Comparison of ENCODE assay signal across 8 cellular contexts in genomic region chr3:128278761-128279593, GRCh38.
DNase-seq lines count a peak whose midpoint lies in the region; ATAC-seq and TF ChIP-seq lines count a peak whose summit lies in the region.

No MANE protein-coding gene starts in this region.

- no peak overlapping the region; the same call in 1 of the 2 replicates for H3K27ac ChIP-seq in HEK293 (ENCODE audit: extremely low read depth, low read depth, low read length)
- H3K27ac ChIP-seq in stomach, result peak overlapping the region in 3 of 5 donors; percentile 9 to 34 (median 15)

- H3K4me1 ChIP-seq in HEK293 (ENCODE audit: control insufficient read depth, insufficient read depth, low read length) (peaks cover 11% of the 10 kb centered on the region), stomach (peaks cover 8 to 65% (median 33%) of the 10 kb centered on the region in 4 donors)

- H3K36me3 ChIP-seq in HEK293 (ENCODE audit: control insufficient read depth in 2 of 2, insufficient read depth in 1 of 2, low read length in 2 of 2) (peaks cover 0 to 13% of the 10 kb centered on the region in 2 experiments; a peak in 1 of 3 replicates), stomach (peaks cover 0 to 13% (median 2%) of the 10 kb centered on the region in 4 donors)

- 33 to 37% (median 33%) methylated on average over 15 to 17 of the region's 17 CpGs for WGBS in stomach, 5 donors

- CTCF ChIA-PET in HEK293 (lab: Yijun Ruan, JAX), result interaction anchor here (0.5 to 0.7 kb wide), 2 partner anchors 16 to 163 kb away, joined by 3 read pairs; no protein-coding TSS in a partner anchor

- H3K9me3 Mint-ChIP-seq in brain, result no peaks in the 10 kb centered on the region

- peak overlapping the region in 4 of 5 experiments; percentile 23 to 54 (median 52) for H3K4me3 Mint-ChIP-seq in brain

- H3K27ac Mint-ChIP-seq in brain, result peak overlapping the region in 4 of 5 experiments; percentile 32 to 92 (median 86)

- TF ChIP-seq EP300 in stomach (IDR thresholded peaks at IDR 0.05), result no peak

- no peak overlapping the region for H3K4me3 ChIP-seq in HEK293 (ENCODE audit: low read depth, low read length)
- peak overlapping the region in 1 of 4 donors; percentile 3 for H3K4me3 ChIP-seq in stomach

- H3K9me3 ChIP-seq in HEK293 (ENCODE audit: control insufficient read depth, insufficient read depth, low read depth, low read length), result no peaks in the 10 kb centered on the region
- H3K9me3 ChIP-seq in stomach, result no peaks in the 10 kb centered on the region

- peak; percentile 54 for DNase-seq in iPS-NIHi11 (ENCODE audit: low spot score)
- peak; percentile 62 for DNase-seq in stomach
- DNase-seq in activated T-cell treated with anti-CD3 and anti-CD28 coated beads for 4 hours, result no peak
- DNase-seq in SIG-M5 (lab: John Stamatoyannopoulos, UW), result no peak

- TF ChIP-seq CTCF in HEK293 (tag by site-specific recombination; IDR thresholded peaks at IDR 0.05) (peak; percentile 69), brain (conservative IDR thresholded peaks at IDR 0.05) (peak in 1 of 2 experiments; percentile 28), stomach (IDR thresholded peaks at IDR 0.05) (no peak)

- ATAC-seq in GM19328 (IDR thresholded peaks at IDR 0.05; ENCODE audit: unreplicated experiment) (no peak), esophagus mucosa (no peak)

- H3K27me3 ChIP-seq in stomach, result no peaks in the 10 kb centered on the region

- H3K4me1 Mint-ChIP-seq in brain, result peaks cover 75% of the 10 kb centered on the region

- peaks cover 2% of the 10 kb centered on the region for H3K36me3 Mint-ChIP-seq in brain

- TF ChIP-seq POLR2A in stomach (IDR thresholded peaks at IDR 0.05), result no peak

- intact Hi-C loops in stomach (cut with DNase I; ENCODE audit: low total_unique reads), result no loop called here

- POLR2A ChIA-PET in HEK293 (lab: Yijun Ruan, JAX), result no interaction called here

- H3K27me3 Mint-ChIP-seq in brain, result no peaks in the 10 kb centered on the region

TF ChIP-seq in HEK293, 187 proteins besides CTCF, POLR2A, EP300 and RAD21:
- TF ChIP-seq ZNF292 (tag by site-specific recombination; IDR thresholded peaks at IDR 0.05; ENCODE audit: borderline replicate concordance, low read depth) (no peak), ZNF341 (tag by site-specific recombination; IDR thresholded peaks at IDR 0.05; ENCODE audit: low read depth) (peak; percentile 48; the same call in 1 of the 2 replicates), WT1 (tag by site-specific recombination; IDR thresholded peaks at IDR 0.05) (0 out of 2 replicates have a peak, but pooled peaks have one; percentile 30)
- TF ChIP-seq, protein P1, sequence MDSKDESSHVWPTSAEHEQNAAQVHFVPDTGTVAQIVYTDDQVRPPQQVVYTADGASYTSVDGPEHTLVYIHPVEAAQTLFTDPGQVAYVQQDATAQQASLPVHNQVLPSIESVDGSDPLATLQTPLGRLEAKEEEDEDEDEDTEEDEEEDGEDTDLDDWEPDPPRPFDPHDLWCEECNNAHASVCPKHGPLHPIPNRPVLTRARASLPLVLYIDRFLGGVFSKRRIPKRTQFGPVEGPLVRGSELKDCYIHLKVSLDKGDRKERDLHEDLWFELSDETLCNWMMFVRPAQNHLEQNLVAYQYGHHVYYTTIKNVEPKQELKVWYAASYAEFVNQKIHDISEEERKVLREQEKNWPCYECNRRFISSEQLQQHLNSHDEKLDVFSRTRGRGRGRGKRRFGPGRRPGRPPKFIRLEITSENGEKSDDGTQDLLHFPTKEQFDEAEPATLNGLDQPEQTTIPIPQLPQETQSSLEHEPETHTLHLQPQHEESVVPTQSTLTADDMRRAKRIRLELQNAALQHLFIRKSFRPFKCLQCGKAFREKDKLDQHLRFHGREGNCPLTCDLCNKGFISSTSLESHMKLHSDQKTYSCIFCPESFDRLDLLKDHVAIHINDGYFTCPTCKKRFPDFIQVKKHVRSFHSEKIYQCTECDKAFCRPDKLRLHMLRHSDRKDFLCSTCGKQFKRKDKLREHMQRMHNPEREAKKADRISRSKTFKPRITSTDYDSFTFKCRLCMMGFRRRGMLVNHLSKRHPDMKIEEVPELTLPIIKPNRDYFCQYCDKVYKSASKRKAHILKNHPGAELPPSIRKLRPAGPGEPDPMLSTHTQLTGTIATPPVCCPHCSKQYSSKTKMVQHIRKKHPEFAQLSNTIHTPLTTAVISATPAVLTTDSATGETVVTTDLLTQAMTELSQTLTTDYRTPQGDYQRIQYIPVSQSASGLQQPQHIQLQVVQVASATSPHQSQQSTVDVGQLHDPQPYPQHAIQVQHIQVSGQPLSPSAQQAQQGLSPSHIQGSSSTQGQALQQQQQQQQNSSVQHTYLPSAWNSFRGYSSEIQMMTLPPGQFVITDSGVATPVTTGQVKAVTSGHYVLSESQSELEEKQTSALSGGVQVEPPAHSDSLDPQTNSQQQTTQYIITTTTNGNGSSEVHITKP (tag by site-specific recombination; IDR thresholded peaks at IDR 0.05), result peak; percentile 43; the same call in 1 of the 2 replicates
- TF ChIP-seq, protein P2, sequence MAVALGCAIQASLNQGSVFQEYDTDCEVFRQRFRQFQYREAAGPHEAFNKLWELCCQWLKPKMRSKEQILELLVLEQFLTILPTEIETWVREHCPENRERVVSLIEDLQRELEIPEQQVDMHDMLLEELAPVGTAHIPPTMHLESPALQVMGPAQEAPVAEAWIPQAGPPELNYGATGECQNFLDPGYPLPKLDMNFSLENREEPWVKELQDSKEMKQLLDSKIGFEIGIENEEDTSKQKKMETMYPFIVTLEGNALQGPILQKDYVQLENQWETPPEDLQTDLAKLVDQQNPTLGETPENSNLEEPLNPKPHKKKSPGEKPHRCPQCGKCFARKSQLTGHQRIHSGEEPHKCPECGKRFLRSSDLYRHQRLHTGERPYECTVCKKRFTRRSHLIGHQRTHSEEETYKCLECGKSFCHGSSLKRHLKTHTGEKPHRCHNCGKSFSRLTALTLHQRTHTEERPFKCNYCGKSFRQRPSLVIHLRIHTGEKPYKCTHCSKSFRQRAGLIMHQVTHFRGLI (tag by site-specific recombination; IDR thresholded peaks at IDR 0.05), result 0 out of 2 replicates have a peak, but pooled peaks have one; percentile 31

Comparison
In these comparisons a context has a peak if more than half of its experiments do, and no peak if none do; other contexts are left out.
1. DNase-seq: peak in iPS-NIHi11 (single experiment) and stomach (single experiment); none in activated T-cell treated with anti-CD3 and anti-CD28 coated beads for 4 hours (single experiment) and SIG-M5 (single experiment).